In the genomic region with DNA sequence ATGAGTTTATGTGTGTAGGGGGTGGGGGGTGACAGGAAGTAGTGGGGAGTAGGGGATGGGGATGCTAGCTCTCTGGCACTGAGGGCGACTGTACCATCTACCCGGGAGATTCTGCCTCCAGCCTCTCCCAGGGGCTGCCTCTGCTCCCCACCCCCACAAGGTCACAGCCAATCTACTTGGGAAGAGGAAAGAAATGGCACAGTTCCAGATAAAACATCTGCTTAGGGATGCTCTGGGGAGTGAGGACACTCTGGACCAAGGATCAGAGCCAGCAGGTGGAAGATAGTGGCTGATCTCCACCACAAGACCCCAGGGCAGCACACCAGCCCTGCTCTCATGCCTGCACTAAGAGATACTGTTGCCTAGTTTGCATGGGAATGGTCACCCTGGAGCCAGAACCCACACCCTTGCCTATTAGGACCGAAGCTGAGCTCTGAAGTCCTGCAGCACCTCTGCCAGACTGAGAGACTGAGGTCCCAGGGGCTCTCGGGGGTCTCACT, we compare ENCODE assay signal across 25 cellular contexts. TPM values are rescaled to one million over a fixed set of nuclear protein-coding genes. Genes with fewer than 3 reads are reported as not detected.
DNase-seq lines count a peak whose midpoint lies in the region; ATAC-seq and TF ChIP-seq lines count a peak whose summit lies in the region.
"Had no signal": no experiment of that assay in that cellular context is flagged by ENCODE, and none has a peak within 500 bp of the region (broad histone marks: within the 10 kb centered on the region; RNA-seq: fewer than 3 reads in every experiment).

No MANE protein-coding gene starts in this region.

- intact Hi-C loops in activated CD4-positive, alpha-beta T cell treated with anti-CD3 and anti-CD28 coated beads for 36 hours (cut with DNase I, micrococcal nuclease), result loop anchor here in 1 of 2 experiments (10.0 kb wide), 1 partner anchor 575 kb away; no protein-coding TSS in a partner anchor
- intact Hi-C loops in spleen (cut with DNase I; ENCODE audit: low total_unique reads), result loop anchor here (10.0 kb wide), 1 partner anchor 575 kb away; no protein-coding TSS in a partner anchor

- no peak overlapping the region for H2AK5ac ChIP-seq in mesenchymal stem cell (ENCODE audit: low read length, severe bottlenecking)

- H3K4me3 Mint-ChIP-seq in activated CD4-positive, alpha-beta T cell treated with anti-CD3 and anti-CD28 coated beads, Interleukin-2, amount 10 ng/mL, durations not matched to agents 7 days and 5 days, result no peak overlapping the region
- H3K4me3 Mint-ChIP-seq in activated CD4-positive, alpha-beta T cell treated with anti-CD3 and anti-CD28 coated beads for 36 hours, result no peak overlapping the region

- H2BK5ac ChIP-seq in mesenchymal stem cell (ENCODE audit: low read depth, low read length, poor library complexity, severe bottlenecking), result no peak overlapping the region

- no peak overlapping the region for H2BK120ac ChIP-seq in mesenchymal stem cell (ENCODE audit: low read depth, low read length)

- H3K9me3 Mint-ChIP-seq in activated CD4-positive, alpha-beta T cell treated with anti-CD3 and anti-CD28 coated beads, Interleukin-2, amount 10 ng/mL, durations not matched to agents 7 days and 5 days, result no peaks in the 10 kb centered on the region
- H3K9me3 Mint-ChIP-seq in activated CD4-positive, alpha-beta T cell treated with anti-CD3 and anti-CD28 coated beads for 36 hours (ENCODE audit: low read depth), result no peaks in the 10 kb centered on the region
- H3K9me3 Mint-ChIP-seq: activated naive CD4-positive, alpha-beta T cell treated with anti-CD3 and anti-CD28 coated beads, Interleukin-2, amount 50 U/mL, for 72 hours; stimulated activated naive CD8-positive, alpha-beta T cell treated with anti-CD3 and anti-CD28 coated beads, Interleukin-15, Interleukin-2, amounts not matched to agents 100 ng/mL and 50 ng/mL, for 24 hours had no signal

- H3K4me3 ChIP-seq in spleen (no peak overlapping the region), mesenchymal stem cell (ENCODE audit: insufficient read depth in 1 of 2, low read depth in 1 of 2, low read length in 2 of 2) (no peak overlapping the region)
- H3K4me3 ChIP-seq: body of pancreas, left ventricle myocardium inferior, prostate gland had no signal

- H3K27ac ChIP-seq in KOPT-K1 (ENCODE audit: low read depth, low read length, poor library complexity, severe bottlenecking) (peak overlapping the region; percentile 67), cingulate gyrus (ENCODE audit: low read depth, low read length) (peak overlapping the region; percentile 50), spleen (no peak overlapping the region), mesenchymal stem cell (ENCODE audit: low read length, poor library complexity, severe bottlenecking) (no peak overlapping the region)
- H3K27ac ChIP-seq: body of pancreas, KMS-11, left ventricle myocardium inferior, prostate gland had no signal

- H3K79me1 ChIP-seq in mesenchymal stem cell (replicated peaks; ENCODE audit: low read length, poor library complexity, severe bottlenecking), result no peaks in the 10 kb centered on the region

- H3K23ac ChIP-seq in mesenchymal stem cell (ENCODE audit: low read length in 2 of 2), result no peak overlapping the region

- H3K27ac Mint-ChIP-seq in activated CD4-positive, alpha-beta T cell treated with anti-CD3 and anti-CD28 coated beads, Interleukin-2, amount 10 ng/mL, durations not matched to agents 7 days and 5 days, result peak overlapping the region; percentile 15
- no peak overlapping the region for H3K27ac Mint-ChIP-seq in activated CD4-positive, alpha-beta T cell treated with anti-CD3 and anti-CD28 coated beads for 36 hours
- H3K27ac Mint-ChIP-seq: activated naive CD4-positive, alpha-beta T cell treated with anti-CD3 and anti-CD28 coated beads, Interleukin-2, amount 50 U/mL, for 72 hours had no signal

- POLR2A ChIA-PET in activated CD4-positive, alpha-beta T cell treated with anti-CD3 and anti-CD28 coated beads, Interleukin-2, amount 10 ng/mL, durations not matched to agents 7 days and 5 days (lab: Charles Lee), result no interaction called here
- POLR2A ChIA-PET in activated CD4-positive, alpha-beta T cell treated with anti-CD3 and anti-CD28 coated beads for 36 hours (lab: Charles Lee), result no interaction called here

- no peak overlapping the region for H2AFZ ChIP-seq in mesenchymal stem cell (ENCODE audit: low read depth, low read length)

- 34 to 90% (median 58%) methylated on average over 3 to 4 of the region's 4 CpGs for WGBS in spleen, 5 donors
- WGBS in mesenchymal stem cell, result 75% methylated on average over 2 of the region's 4 CpGs

- ATAC-seq in activated CD4-positive, alpha-beta T cell treated with anti-CD3 and anti-CD28 coated beads for 36 hours, result no peak
- ATAC-seq: body of pancreas had no signal

- peaks cover 7% of the 10 kb centered on the region for H3K27me3 Mint-ChIP-seq in activated CD4-positive, alpha-beta T cell treated with anti-CD3 and anti-CD28 coated beads, Interleukin-2, amount 10 ng/mL, durations not matched to agents 7 days and 5 days
- H3K27me3 Mint-ChIP-seq in activated CD4-positive, alpha-beta T cell treated with anti-CD3 and anti-CD28 coated beads for 36 hours, result no peaks in the 10 kb centered on the region
- H3K27me3 Mint-ChIP-seq: stimulated activated naive CD8-positive, alpha-beta T cell treated with anti-CD3 and anti-CD28 coated beads, Interleukin-15, Interleukin-2, amounts not matched to agents 100 ng/mL and 50 ng/mL, for 24 hours had no signal

- no peak overlapping the region for H3K9ac ChIP-seq in mesenchymal stem cell (ENCODE audit: low read length)
- H3K9ac ChIP-seq: KMS-11 had no signal

- no peak for DNase-seq in activated CD4-positive, alpha-beta T cell treated with anti-CD3 and anti-CD28 coated beads, Interleukin-2, amount 10 ng/mL, durations not matched to agents 7 days and 5 days
- DNase-seq in activated CD4-positive, alpha-beta T cell treated with anti-CD3 and anti-CD28 coated beads for 36 hours, result no peak
- DNase-seq in spleen (peak; percentile 41), occipital lobe (lab: John Stamatoyannopoulos, UW) (no peak), mesenchymal stem cell (no peak), NCI-H1048 (lab: John Stamatoyannopoulos, UW) (no peak)
- DNase-seq: activated CD4-positive, CD25-positive, alpha-beta regulatory T cell; body of pancreas; left ventricle myocardium inferior; NCI-H1092 treated with DMSO at 0.1 percent for 48 hours; NCI-H2081; NK-92 treated with Interleukin-12 subunit alpha and Interleukin-12 subunit beta, amount 100 ng/mL, for 24 hours; stimulated activated CD4-positive, alpha-beta T cell treated with anti-CD3 and anti-CD28 coated beads, Interleukin-4, amount 100 ng/mL, for 1 hour; T-helper 9 cell; trophoblast cell had no signal

- no peak overlapping the region for H3K14ac ChIP-seq in mesenchymal stem cell (ENCODE audit: low read length in 2 of 2)

- TF ChIP-seq POLR2A in spleen (IDR thresholded peaks at IDR 0.05), result no peak

- H3K27me3 ChIP-seq in spleen (replicated peaks in 1 of 7), result peaks cover 0 to 6% (median 0%) of the 10 kb centered on the region in 7 donors
- H3K27me3 ChIP-seq in mesenchymal stem cell (ENCODE audit: control insufficient read depth in 1 of 2, insufficient read depth in 1 of 2, low read length in 2 of 2), result peaks cover 13 to 50% of the 10 kb centered on the region in 2 experiments
- H3K27me3 ChIP-seq: body of pancreas had no signal

- H4K8ac ChIP-seq in mesenchymal stem cell (ENCODE audit: low read length), result no peak overlapping the region

- H3K4me1 Mint-ChIP-seq in activated CD4-positive, alpha-beta T cell treated with anti-CD3 and anti-CD28 coated beads, Interleukin-2, amount 10 ng/mL, durations not matched to agents 7 days and 5 days, result peaks cover 67% of the 10 kb centered on the region
- peaks cover 55% of the 10 kb centered on the region for H3K4me1 Mint-ChIP-seq in activated CD4-positive, alpha-beta T cell treated with anti-CD3 and anti-CD28 coated beads for 36 hours

- H2BK15ac ChIP-seq in mesenchymal stem cell (ENCODE audit: low read depth, poor library complexity, severe bottlenecking), result no peak overlapping the region

- H4K91ac ChIP-seq in mesenchymal stem cell (ENCODE audit: low read length), result no peak overlapping the region

- no peak overlapping the region for H3K4me2 ChIP-seq in mesenchymal stem cell (ENCODE audit: low read length, poor library complexity, severe bottlenecking)
- H3K4me2 ChIP-seq: KMS-11 had no signal

- TF ChIP-seq CTCF in spleen (IDR thresholded peaks at IDR 0.05 in 8 of 11, conservative IDR thresholded peaks at IDR 0.05 in 3 of 11), result no peak

- no peaks in the 10 kb centered on the region for H3K9me3 ChIP-seq in KOPT-K1 (ENCODE audit: insufficient read depth, low read length, poor library complexity, severe bottlenecking)
- no peaks in the 10 kb centered on the region for H3K9me3 ChIP-seq in spleen
- no peaks in the 10 kb centered on the region for H3K9me3 ChIP-seq in mesenchymal stem cell (ENCODE audit: control insufficient read depth, low read length)
- H3K9me3 ChIP-seq: body of pancreas, left ventricle myocardium inferior, prostate gland had no signal

- H3K36me3 ChIP-seq in KOPT-K1 (ENCODE audit: insufficient read depth, low read length), result no peaks in the 10 kb centered on the region
- no peaks in the 10 kb centered on the region for H3K36me3 ChIP-seq in spleen
- H3K36me3 ChIP-seq in mesenchymal stem cell (ENCODE audit: control insufficient read depth in 1 of 2, insufficient read depth in 2 of 2, low read depth in 1 of 2, low read length in 2 of 2), result no peaks in the 10 kb centered on the region
- H3K36me3 ChIP-seq: left ventricle myocardium inferior, prostate gland had no signal

- CTCF ChIA-PET in activated CD4-positive, alpha-beta T cell treated with anti-CD3 and anti-CD28 coated beads, Interleukin-2, amount 10 ng/mL, durations not matched to agents 7 days and 5 days (lab: Charles Lee), result interaction anchor here (0.9 to 1.6 kb wide), 5 partner anchors 7 to 493 kb away, joined by 4 to 5 read pairs (median 4); no protein-coding TSS in a partner anchor
- CTCF ChIA-PET in activated CD4-positive, alpha-beta T cell treated with anti-CD3 and anti-CD28 coated beads for 36 hours (lab: Charles Lee), result interaction anchor here (1.6 kb wide), 1 partner anchor 15 kb away, joined by 5 read pairs; no protein-coding TSS in a partner anchor

- no peak overlapping the region for H3K4ac ChIP-seq in mesenchymal stem cell (ENCODE audit: low read depth in 1 of 2, low read length in 2 of 2)

- peaks cover 0 to 42% (median 14%) of the 10 kb centered on the region in 6 donors for H3K4me1 ChIP-seq in spleen
- H3K4me1 ChIP-seq in mesenchymal stem cell (ENCODE audit: control insufficient read depth, insufficient read depth, low read depth, low read length), result peaks cover 4% of the 10 kb centered on the region
- H3K4me1 ChIP-seq: prostate gland had no signal

- no peak overlapping the region for H2BK12ac ChIP-seq in mesenchymal stem cell (ENCODE audit: low read length in 2 of 2)

- no peaks in the 10 kb centered on the region for H3K36me3 Mint-ChIP-seq in activated CD4-positive, alpha-beta T cell treated with anti-CD3 and anti-CD28 coated beads, Interleukin-2, amount 10 ng/mL, durations not matched to agents 7 days and 5 days (ENCODE audit: low read depth)
- no peaks in the 10 kb centered on the region for H3K36me3 Mint-ChIP-seq in activated CD4-positive, alpha-beta T cell treated with anti-CD3 and anti-CD28 coated beads for 36 hours (ENCODE audit: low read depth)
- H3K36me3 Mint-ChIP-seq: activated naive CD4-positive, alpha-beta T cell treated with anti-CD3 and anti-CD28 coated beads, Interleukin-2, amount 50 U/mL, for 72 hours had no signal

- H3K18ac ChIP-seq in mesenchymal stem cell (ENCODE audit: low read depth in 1 of 2, low read length in 2 of 2), result no peak overlapping the region

RNA-seq across cellular contexts. Expression of gene ACSL6, which starts 11.4 kb away (rescaled TPM):
- 10 to 100 TPM; 26.5 to 38.8 TPM for total RNA-seq in activated CD4-positive, alpha-beta T cell treated with anti-CD3 and anti-CD28 coated beads, Interleukin-2, amount 10 ng/mL, durations not matched to agents 7 days and 5 days
- 1 to 10 TPM; 3.1 to 3.3 TPM for total RNA-seq in activated CD4-positive, alpha-beta T cell treated with anti-CD3 and anti-CD28 coated beads for 36 hours
- 10 to 100 TPM in 1 of 7 donors, 1 to 10 TPM in 6; 3.1 to 18.4 (median 4.6) TPM for total RNA-seq in spleen
- polyA plus RNA-seq in spleen, result 1 to 10 TPM in 2 of 3 donors, under 1 TPM in 1; 0.76 to 1.3 (median 1.3) TPM
- 32.9 TPM for total RNA-seq in occipital lobe
- 0.03 TPM for polyA plus RNA-seq in mesenchymal stem cell (2013, experiment 1 of 2)
- polyA plus RNA-seq in mesenchymal stem cell (2013, experiment 2 of 2), result not detected

RNA-seq across cellular contexts. Expression of gene MEIKIN, which starts 54.6 kb away (rescaled TPM):
- not detected for total RNA-seq in activated CD4-positive, alpha-beta T cell treated with anti-CD3 and anti-CD28 coated beads, Interleukin-2, amount 10 ng/mL, durations not matched to agents 7 days and 5 days
- not detected for total RNA-seq in activated CD4-positive, alpha-beta T cell treated with anti-CD3 and anti-CD28 coated beads for 36 hours
- total RNA-seq in spleen (not detected), occipital lobe (1.7 TPM)
- under 1 TPM in 1 of 3 donors, not detected in 2; 0.24 TPM for polyA plus RNA-seq in spleen
- not detected for polyA plus RNA-seq in mesenchymal stem cell (2013, experiment 1 of 2)
- polyA plus RNA-seq in mesenchymal stem cell (2013, experiment 2 of 2), result not detected
- total RNA-seq: activated naive CD4-positive, alpha-beta T cell treated with anti-CD3 and anti-CD28 coated beads, Interleukin-2, amount 50 U/mL, for 72 hours; Daoy; H7; left ventricle myocardium inferior; SK-MEL-5 had no signal
- polyA plus RNA-seq: neural cell had no signal

Comparison
In these comparisons a context has a peak if more than half of its experiments do, and no peak if none do; other contexts are left out.
1. H3K27ac ChIP-seq: peak in KOPT-K1 (single experiment) and cingulate gyrus (single experiment); none in spleen (0 of 8) and mesenchymal stem cell (single experiment).